In genomic region chr14:49641697-49642129, GRCh38 we compare ENCODE assay signal across 8 cellular contexts. TPM values are rescaled to one million over a fixed set of nuclear protein-coding genes. Genes with fewer than 3 reads are reported as not detected.
A peak's percentile ranks its signal among the peaks of the same experiment; 100 is the strongest.
DNase-seq lines count a peak whose midpoint lies in the region; ATAC-seq and TF ChIP-seq lines count a peak whose summit lies in the region.

No MANE protein-coding gene starts in this region.

- no peak for TF ChIP-seq CTCF in type B pancreatic cell (conservative IDR thresholded peaks at IDR 0.05)

- CTCF ChIA-PET in activated naive CD4-positive, alpha-beta T cell treated with anti-CD3 and anti-CD28 coated beads for 36 hours (lab: Charles Lee): no interaction called here
- CTCF ChIA-PET in T-cell (lab: Charles Lee): no interaction called here

- POLR2A ChIA-PET in T-cell (lab: Charles Lee): no interaction called here

- no peaks in the 10 kb centered on the region for H3K9me3 Mint-ChIP-seq in activated naive CD4-positive, alpha-beta T cell treated with anti-CD3 and anti-CD28 coated beads for 36 hours
- H3K9me3 Mint-ChIP-seq in T-cell: no peaks in the 10 kb centered on the region
- no peaks in the 10 kb centered on the region for H3K9me3 Mint-ChIP-seq in type B pancreatic cell

- H3K27ac Mint-ChIP-seq in activated naive CD4-positive, alpha-beta T cell treated with anti-CD3 and anti-CD28 coated beads for 36 hours: peak overlapping the region; percentile 8
- H3K27ac Mint-ChIP-seq in T-cell (peak overlapping the region; percentile 66 to 76), type B pancreatic cell (peak overlapping the region; percentile 29)

- peaks cover 37% of the 10 kb centered on the region for H3K36me3 Mint-ChIP-seq in activated naive CD4-positive, alpha-beta T cell treated with anti-CD3 and anti-CD28 coated beads for 36 hours (ENCODE audit: low read depth)
- peaks cover 19% of the 10 kb centered on the region for H3K36me3 Mint-ChIP-seq in T-cell
- peaks cover 22% of the 10 kb centered on the region for H3K36me3 Mint-ChIP-seq in type B pancreatic cell

- ATAC-seq in T-cell (replicated peaks in 1 of 4) (no peak), GM21390 (IDR thresholded peaks at IDR 0.05; ENCODE audit: unreplicated experiment) (no peak), HG03354 (IDR thresholded peaks at IDR 0.05; ENCODE audit: poor library complexity, severe bottlenecking, unreplicated experiment) (no peak)

- no peaks in the 10 kb centered on the region for H3K27me3 Mint-ChIP-seq in activated naive CD4-positive, alpha-beta T cell treated with anti-CD3 and anti-CD28 coated beads for 36 hours (ENCODE audit: low read depth)
- H3K27me3 Mint-ChIP-seq in T-cell: no peaks in the 10 kb centered on the region
- H3K27me3 Mint-ChIP-seq in type B pancreatic cell: no peaks in the 10 kb centered on the region

- H3K4me3 Mint-ChIP-seq in activated naive CD4-positive, alpha-beta T cell treated with anti-CD3 and anti-CD28 coated beads for 36 hours: no peak overlapping the region
- H3K4me3 Mint-ChIP-seq in T-cell (no peak overlapping the region), type B pancreatic cell (no peak overlapping the region)

- peaks cover 47% of the 10 kb centered on the region for H3K4me1 Mint-ChIP-seq in activated naive CD4-positive, alpha-beta T cell treated with anti-CD3 and anti-CD28 coated beads for 36 hours (ENCODE audit: low read depth)
- H3K4me1 Mint-ChIP-seq in T-cell (peaks cover 33 to 61% (median 55%) of the 10 kb centered on the region in 3 donors), type B pancreatic cell (ENCODE audit: unreplicated experiment) (peaks cover 22% of the 10 kb centered on the region)

- intact Hi-C loops in activated naive CD4-positive, alpha-beta T cell treated with anti-CD3 and anti-CD28 coated beads for 36 hours (cut with micrococcal nuclease): no loop called here

- in situ Hi-C loops in KBM-7 (cut with MboI; ENCODE audit: low pct_unique_long_range_greater_than_20kb, low sequenced_read_pairs): no loop called here

- no peak for DNase-seq in activated naive CD4-positive, alpha-beta T cell treated with anti-CD3 and anti-CD28 coated beads for 36 hours
- no peak for DNase-seq in activated naive CD4-positive, alpha-beta T cell treated with anti-CD3 and anti-CD28 coated beads, Interleukin-2, amount 50 U/mL, for 16 hours
- DNase-seq in T-cell: no peak
- peak; percentile 66 for DNase-seq in iris pigment epithelial cell (ENCODE audit: low read depth)
- DNase-seq in type B pancreatic cell (ENCODE audit: extremely low spot score, unreplicated experiment): no peak
- no peak for DNase-seq in KBM-7

RNA-seq across cellular contexts. Expression of gene DNAAF2, which starts 6.7 kb away (rescaled TPM):
- total RNA-seq in activated naive CD4-positive, alpha-beta T cell treated with anti-CD3 and anti-CD28 coated beads for 36 hours: 1 to 10 TPM; 5.5 to 6.0 TPM
- 10 to 100 TPM in 3 of 5 donors, 1 to 10 TPM in 2; 8.2 to 26.7 (median 10.0) TPM for total RNA-seq in T-cell
- 14.8 and 16.5 TPM in 2 replicates for total RNA-seq in type B pancreatic cell (ENCODE audit: low replicate concordance)

RNA-seq across cellular contexts. Expression of gene MGAT2, which starts 21.1 kb away (rescaled TPM):
- 10 to 100 TPM; 20.6 to 20.7 TPM for total RNA-seq in activated naive CD4-positive, alpha-beta T cell treated with anti-CD3 and anti-CD28 coated beads for 36 hours
- 10 to 100 TPM; 21.7 to 54.1 (median 41.6) TPM for total RNA-seq in T-cell
- total RNA-seq in type B pancreatic cell (ENCODE audit: low replicate concordance): 25.6 and 27.0 TPM in 2 replicates

RNA-seq across cellular contexts. Expression of gene RPL36AL, which starts 21.3 kb away (rescaled TPM):
- 100 to 1,000 TPM; 250 to 266 TPM for total RNA-seq in activated naive CD4-positive, alpha-beta T cell treated with anti-CD3 and anti-CD28 coated beads for 36 hours
- total RNA-seq in T-cell (100 to 1,000 TPM; 211 to 322 (median 291) TPM), type B pancreatic cell (ENCODE audit: low replicate concordance) (134 and 156 TPM in 2 replicates)

RNA-seq across cellular contexts. Expression of gene LRR1, which starts 43.0 kb away (rescaled TPM):
- 10 to 100 TPM; 47.7 to 49.1 TPM for total RNA-seq in activated naive CD4-positive, alpha-beta T cell treated with anti-CD3 and anti-CD28 coated beads for 36 hours
- 10 to 100 TPM in 3 of 5 donors, 1 to 10 TPM in 2; 7.6 to 15.7 (median 11.4) TPM for total RNA-seq in T-cell
- 12.5 and 20.1 TPM in 2 replicates for total RNA-seq in type B pancreatic cell (ENCODE audit: low replicate concordance)

RNA-seq across cellular contexts. Expression of gene POLE2, which starts 46.3 kb away (rescaled TPM):
- 10 to 100 TPM; 36.9 to 40.3 TPM for total RNA-seq in activated naive CD4-positive, alpha-beta T cell treated with anti-CD3 and anti-CD28 coated beads for 36 hours
- total RNA-seq in T-cell (1 to 10 TPM in 4 of 5 donors, under 1 TPM in 1; 0.99 to 4.0 (median 1.8) TPM), type B pancreatic cell (ENCODE audit: low replicate concordance) (6.1 and 16.6 TPM in 2 replicates)

Comparison
In these comparisons a context has a peak if more than half of its experiments do, and no peak if none do; other contexts are left out.
1. H3K27ac Mint-ChIP-seq: peak in every context shown above with its lines; median percentile 71 in T-cell; 29 in type B pancreatic cell; 8 in activated naive CD4-positive, alpha-beta T cell treated with anti-CD3 and anti-CD28 coated beads for 36 hours.